11 cellular contexts compared by ENCODE assay signal in genomic region chr6:150169609-150170008, GRCh38.
DNase-seq lines count a peak whose midpoint lies in the region; TF ChIP-seq lines count a peak whose summit lies in the region.
"Had no signal": no experiment of that assay in that cellular context is flagged by ENCODE, and none has a peak within 500 bp of the region (broad histone marks: within the 10 kb centered on the region; RNA-seq: fewer than 3 reads in every experiment).

No MANE protein-coding gene starts in this region.

- H3K36me3 Mint-ChIP-seq in activated naive CD8-positive, alpha-beta T cell: no peaks in the 10 kb centered on the region
- H3K36me3 Mint-ChIP-seq: immature natural killer cell had no signal

- peaks cover 4% of the 10 kb centered on the region; the same call in 1 of the 2 replicates for H3K9me3 ChIP-seq in BLaER1
- H3K9me3 ChIP-seq: prostate gland had no signal

- peaks cover 41% of the 10 kb centered on the region for H3K4me1 ChIP-seq in BLaER1
- H3K4me1 ChIP-seq: prostate gland had no signal

- peaks cover 7% of the 10 kb centered on the region for H3K4me1 Mint-ChIP-seq in activated naive CD8-positive, alpha-beta T cell (ENCODE audit: low read depth)

- no peak overlapping the region for H3K4me3 Mint-ChIP-seq in activated naive CD8-positive, alpha-beta T cell
- H3K4me3 Mint-ChIP-seq: immature natural killer cell had no signal

- 0 out of 2 replicates have a peak overlapping the region, but pooled peaks have one; percentile 6 for H3K27ac ChIP-seq in BLaER1
- H3K27ac ChIP-seq: prostate gland had no signal

- H3K27me3 ChIP-seq in BLaER1: no peaks in the 10 kb centered on the region

- POLR2A ChIA-PET in HEK293T (lab: Yijun Ruan, JAX) (no interaction called here), GM10248 (lab: Yijun Ruan, JAX) (no interaction called here)

- CTCF ChIA-PET in HEK293T (lab: Yijun Ruan, JAX): no interaction called here
- CTCF ChIA-PET in GM10248 (lab: Yijun Ruan, JAX): no interaction called here

- H3K27ac Mint-ChIP-seq in activated naive CD8-positive, alpha-beta T cell: peak overlapping the region; percentile 9
- H3K27ac Mint-ChIP-seq: immature natural killer cell had no signal

- H4K20me1 ChIP-seq in BLaER1: no peaks in the 10 kb centered on the region

- DNase-seq in HS-5 (ENCODE audit: low read depth): peak; percentile 70
- DNase-seq in non-pigmented ciliary epithelial cell (ENCODE audit: low read depth): peak; percentile 17
- DNase-seq in HEK293T (ENCODE audit: extremely low spot score): no peak
- no peak for DNase-seq in NCI-H510A (lab: John Stamatoyannopoulos, UW)
- DNase-seq in NCI-H1092 (lab: John Stamatoyannopoulos, UW): no peak
- no peak for DNase-seq in GM10248 (ENCODE audit: extremely low spot score)
- DNase-seq: GDM1, immature natural killer cell had no signal

- TF ChIP-seq CTCF in GM10248 (IDR thresholded peaks at IDR 0.05; ENCODE audit: control extremely low read depth, extremely low read depth, low read depth, missing control alignments): no peak

- H3K4me3 ChIP-seq in BLaER1: no peak overlapping the region
- H3K4me3 ChIP-seq: prostate gland had no signal

- no peak overlapping the region for H3K9ac ChIP-seq in BLaER1

- H3K36me3 ChIP-seq in BLaER1: no peaks in the 10 kb centered on the region
- H3K36me3 ChIP-seq: prostate gland had no signal

- peak overlapping the region; percentile 61 for H3K4me2 ChIP-seq in BLaER1

- H3K27me3 Mint-ChIP-seq in activated naive CD8-positive, alpha-beta T cell: peaks cover 13% of the 10 kb centered on the region

- no peaks in the 10 kb centered on the region for H3K9me3 Mint-ChIP-seq in activated naive CD8-positive, alpha-beta T cell (ENCODE audit: low read depth)
- H3K9me3 Mint-ChIP-seq: immature natural killer cell had no signal

TF ChIP-seq in HEK293T, 16 proteins besides CTCF, POLR2A, EP300 and RAD21:
- no peak for TF ChIP-seq FOXA1 (IDR thresholded peaks at IDR 0.05)

Comparison
In these comparisons a context has a peak if more than half of its experiments do, and no peak if none do; other contexts are left out.
1. DNase-seq: peak in HS-5 (single experiment) and non-pigmented ciliary epithelial cell (single experiment); none in HEK293T (single experiment), NCI-H510A (single experiment), NCI-H1092 (single experiment) and GM10248 (single experiment).